In the genomic region with DNA sequence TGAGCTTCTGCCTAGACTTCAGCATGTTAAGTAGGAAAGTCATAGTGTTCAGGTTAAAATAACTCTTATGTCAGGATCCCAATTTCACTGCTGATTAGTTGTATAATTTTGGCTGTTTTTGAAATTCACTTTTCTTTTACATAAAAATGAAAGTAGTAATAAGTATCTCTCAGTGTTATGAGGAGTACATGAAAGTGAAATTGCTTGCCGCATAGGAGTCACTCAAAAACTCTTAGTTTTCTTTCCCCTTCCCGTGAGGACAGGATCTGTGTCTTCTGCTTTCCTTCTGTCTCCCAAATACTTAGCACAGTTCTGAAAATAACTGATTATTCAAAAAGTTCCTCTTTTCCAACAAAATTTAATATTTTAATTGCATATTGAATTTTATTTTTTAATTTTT, we compare ENCODE assay signal across 1 cellular context.
TF ChIP-seq lines count a peak whose summit lies in the region.

No MANE protein-coding gene starts in this region.

TF ChIP-seq in GM12878, 131 proteins besides CTCF, POLR2A, EP300 and RAD21 (continued from another document):
- TF ChIP-seq, protein P1, sequence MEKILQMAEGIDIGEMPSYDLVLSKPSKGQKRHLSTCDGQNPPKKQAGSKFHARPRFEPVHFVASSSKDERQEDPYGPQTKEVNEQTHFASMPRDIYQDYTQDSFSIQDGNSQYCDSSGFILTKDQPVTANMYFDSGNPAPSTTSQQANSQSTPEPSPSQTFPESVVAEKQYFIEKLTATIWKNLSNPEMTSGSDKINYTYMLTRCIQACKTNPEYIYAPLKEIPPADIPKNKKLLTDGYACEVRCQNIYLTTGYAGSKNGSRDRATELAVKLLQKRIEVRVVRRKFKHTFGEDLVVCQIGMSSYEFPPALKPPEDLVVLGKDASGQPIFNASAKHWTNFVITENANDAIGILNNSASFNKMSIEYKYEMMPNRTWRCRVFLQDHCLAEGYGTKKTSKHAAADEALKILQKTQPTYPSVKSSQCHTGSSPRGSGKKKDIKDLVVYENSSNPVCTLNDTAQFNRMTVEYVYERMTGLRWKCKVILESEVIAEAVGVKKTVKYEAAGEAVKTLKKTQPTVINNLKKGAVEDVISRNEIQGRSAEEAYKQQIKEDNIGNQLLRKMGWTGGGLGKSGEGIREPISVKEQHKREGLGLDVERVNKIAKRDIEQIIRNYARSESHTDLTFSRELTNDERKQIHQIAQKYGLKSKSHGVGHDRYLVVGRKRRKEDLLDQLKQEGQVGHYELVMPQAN (conservative IDR thresholded peaks at IDR 0.05) = no peak
- no peak for TF ChIP-seq EED (IDR thresholded peaks at IDR 0.05; ENCODE audit: low read depth)
